Comparison of ENCODE assay signal across 10 cellular contexts in the genomic region with DNA sequence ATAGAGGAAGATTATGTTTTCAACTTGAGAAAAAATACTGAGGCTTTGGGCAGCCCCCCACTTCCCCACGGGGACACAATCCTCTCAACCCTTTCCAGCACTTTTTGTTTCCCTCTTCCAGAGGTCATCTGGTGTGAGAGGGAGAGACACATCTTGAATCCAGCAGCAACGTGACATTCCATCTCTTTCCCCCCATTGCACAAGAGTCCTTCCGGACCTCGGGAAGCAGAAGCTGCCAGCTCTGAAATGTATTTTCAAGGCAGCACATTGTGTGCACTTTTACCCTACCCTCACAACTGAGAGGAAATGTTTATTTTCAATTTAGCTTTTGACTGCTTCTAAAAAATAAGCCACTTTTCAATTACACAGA. TPM values are rescaled to one million over a fixed set of nuclear protein-coding genes. Genes with fewer than 3 reads are reported as not detected.
DNase-seq lines count a peak whose midpoint lies in the region; ATAC-seq and TF ChIP-seq lines count a peak whose summit lies in the region.
"Had no signal": no experiment of that assay in that cellular context is flagged by ENCODE, and none has a peak within 500 bp of the region (broad histone marks: within the 10 kb centered on the region; RNA-seq: fewer than 3 reads in every experiment).

No MANE protein-coding gene starts in this region.

- H3K36me3 ChIP-seq in BJ (ENCODE audit: control insufficient read depth, insufficient read depth, low read length) (no peaks in the 10 kb centered on the region), body of pancreas (replicated peaks in 1 of 2; ENCODE audit: insufficient read depth in 1 of 2, low read depth in 2 of 2) (no peaks in the 10 kb centered on the region), hepatocyte (replicated peaks; ENCODE audit: insufficient read depth, low read depth) (no peaks in the 10 kb centered on the region), psoas muscle (ENCODE audit: insufficient read depth in 1 of 2, low read depth in 1 of 2) (no peaks in the 10 kb centered on the region), HAP-1 (replicated peaks) (no peaks in the 10 kb centered on the region)

- CTCF ChIA-PET in BJ (lab: Yijun Ruan, JAX), result interaction anchor here (0.6 to 3.7 kb wide), 21 partner anchors 9 to 540 kb away, joined by 3 to 29 read pairs (median 5); partner anchors contain the start of gene FMO4

- TF ChIP-seq POLR2A in body of pancreas (IDR thresholded peaks at IDR 0.05) (no peak), erythroblast (IDR thresholded peaks at IDR 0.05; ENCODE audit: low read length) (no peak)

- H3K4me1 ChIP-seq in body of pancreas (peaks cover 20% of the 10 kb centered on the region), hepatocyte (ENCODE audit: insufficient read depth) (peaks cover 34% of the 10 kb centered on the region), psoas muscle (peaks cover 8% of the 10 kb centered on the region), HAP-1 (no peaks in the 10 kb centered on the region)

- no peaks in the 10 kb centered on the region for H3K9me2 ChIP-seq in hepatocyte (replicated peaks; ENCODE audit: insufficient read depth)

- POLR2A ChIA-PET in BJ (lab: Charles Lee), result interaction anchor here (0.6 to 1.2 kb wide), 7 partner anchors 31 to 615 kb away, joined by 3 to 10 read pairs (median 4); partner anchors contain the start of gene FMO4

- H3K27ac ChIP-seq in body of pancreas, result peak overlapping the region in 2 of 4 donors; percentile 30 to 56
- peak overlapping the region; percentile 87 for H3K27ac ChIP-seq in hepatocyte
- H3K27ac ChIP-seq in psoas muscle, result peak overlapping the region; percentile 75

- peak overlapping the region; percentile 49 for H3K4me2 ChIP-seq in hepatocyte

- WGBS in body of pancreas, 2 donors, result 34 to 43% methylated on average over 4 of the region's 4 CpGs
- WGBS in hepatocyte (ENCODE audit: low lambda C conversion rate, missing lambda C conversion rate), result 43% methylated on average over 4 of the region's 4 CpGs
- WGBS in psoas muscle, 3 donors, result 1 to 7% (median 5%) methylated on average over 4 of the region's 4 CpGs

- H3K9me3 ChIP-seq in body of pancreas, result no peaks in the 10 kb centered on the region
- no peaks in the 10 kb centered on the region for H3K9me3 ChIP-seq in hepatocyte (ENCODE audit: low read depth)
- H3K9me3 ChIP-seq in psoas muscle, result no peaks in the 10 kb centered on the region
- H3K9me3 ChIP-seq in HAP-1, result no peaks in the 10 kb centered on the region

- no peaks in the 10 kb centered on the region for H3K79me2 ChIP-seq in hepatocyte

- H3K4me3 ChIP-seq in BJ (ENCODE audit: low read depth, low read length), result no peak overlapping the region
- H3K4me3 ChIP-seq in body of pancreas, result no peak overlapping the region
- no peak overlapping the region for H3K4me3 ChIP-seq in hepatocyte
- H3K4me3 ChIP-seq in psoas muscle, result peak overlapping the region; percentile 15
- H3K4me3 ChIP-seq in HAP-1, result no peak overlapping the region
- H3K4me3 ChIP-seq: K562 had no signal

- in situ Hi-C loops in HAP-1 (cut with MboI; ENCODE audit: low sequenced_read_pairs), result no loop called here

- intact Hi-C loops in body of pancreas (cut with DNase I) (no loop called here), psoas muscle (cut with DNase I) (no loop called here)

- H4K20me1 ChIP-seq in hepatocyte (ENCODE audit: insufficient read depth, poor library complexity, severe bottlenecking), result no peaks in the 10 kb centered on the region

- no peak overlapping the region for H2AFZ ChIP-seq in hepatocyte

- DNase-seq in BJ (ENCODE audit: low read depth), result peak; percentile 89
- DNase-seq in body of pancreas, result peak in 3 of 4 donors; percentile 18 to 47 (median 28)
- no peak for DNase-seq in hepatocyte (ENCODE audit: low spot score)
- peak; percentile 45 to 70 for DNase-seq in psoas muscle
- no peak for DNase-seq in activated CD4-positive, CD25-positive, alpha-beta regulatory T cell treated with anti-CD3 and anti-CD28 coated beads, Interleukin-2, amount 50 U/mL, for 72 hours
- no peak for DNase-seq in erythroblast (lab: John Stamatoyannopoulos, UW)
- no peak for DNase-seq in retina
- DNase-seq in HAP-1 (ENCODE audit: low spot score in 2 of 2), result no peak
- DNase-seq: activated CD4-positive, alpha-beta T cell treated with anti-CD3 and anti-CD28 coated beads for 1 hour had no signal

- no peak for TF ChIP-seq CTCF in BJ (IDR thresholded peaks at IDR 0.05; ENCODE audit: insufficient read depth, low read depth, low read length)
- no peak for TF ChIP-seq CTCF in body of pancreas (IDR thresholded peaks at IDR 0.05)
- TF ChIP-seq CTCF in hepatocyte (IDR thresholded peaks at IDR 0.05; ENCODE audit: poor library complexity), result no peak
- no peak for TF ChIP-seq CTCF in psoas muscle (IDR thresholded peaks at IDR 0.05)

- ATAC-seq in body of pancreas (peak; percentile 69), psoas muscle (peak; percentile 50 to 78 (median 74))
- ATAC-seq: K562 had no signal

- H3K27me3 ChIP-seq in BJ (ENCODE audit: control insufficient read depth, insufficient read depth, low read length), result no peaks in the 10 kb centered on the region
- no peaks in the 10 kb centered on the region for H3K27me3 ChIP-seq in body of pancreas
- H3K27me3 ChIP-seq in hepatocyte, result no peaks in the 10 kb centered on the region
- H3K27me3 ChIP-seq in psoas muscle (ENCODE audit: insufficient read depth in 3 of 3, low read length in 2 of 3), result no peaks in the 10 kb centered on the region
- H3K27me3 ChIP-seq in HAP-1 (ENCODE audit: low read depth), result no peaks in the 10 kb centered on the region; the same call in 1 of the 2 replicates

RNA-seq across cellular contexts. Expression of gene FMO2, which starts 43.0 kb away (rescaled TPM):
- 0.07 and 0.17 TPM in 2 replicates for polyA plus RNA-seq in BJ (2011; rRNA removed)
- polyA minus RNA-seq in BJ (2011; rRNA and poly(A)+ RNA removed), result not detected in 2 replicates
- total RNA-seq in body of pancreas, result 10 to 100 TPM in 1 of 2 donors, 1 to 10 TPM in 1; 9.2 to 18.9 TPM
- 0.70 and 2.0 TPM in 2 replicates for total RNA-seq in hepatocyte
- not detected in 2 replicates for polyA plus RNA-seq in hepatocyte
- total RNA-seq in psoas muscle, result 10 to 100 TPM; 16.3 to 54.1 (median 17.8) TPM
- 10 to 100 TPM in 1 of 3 donors, 1 to 10 TPM in 2; 6.9 to 17.2 (median 9.4) TPM for polyA plus RNA-seq in psoas muscle
- total RNA-seq: K562 had no signal
- polyA plus RNA-seq: K562 had no signal

RNA-seq across cellular contexts. Expression of gene FMO3, which starts 51.4 kb away (rescaled TPM):
- polyA plus RNA-seq in BJ (2011; rRNA removed) (0.45 and 0.70 TPM in 2 replicates), hepatocyte (0.49 and 0.52 TPM in 2 replicates), psoas muscle (1 to 10 TPM in 2 of 3 donors, under 1 TPM in 1; 0.92 to 1.6 (median 1.4) TPM)
- 0.10 TPM in 1 of 2 replicates, not detected in the other for polyA minus RNA-seq in BJ (2011; rRNA and poly(A)+ RNA removed)
- total RNA-seq in body of pancreas (1 to 10 TPM; 2.6 to 8.8 TPM), hepatocyte (0.16 and 1.6 TPM in 2 replicates), psoas muscle (1 to 10 TPM in 2 of 4 donors, under 1 TPM in 2; 0.48 to 3.6 (median 1.6) TPM)
- total RNA-seq: K562 had no signal
- polyA plus RNA-seq: K562 had no signal

Comparison
In these comparisons a context has a peak if more than half of its experiments do, and no peak if none do; other contexts are left out.
1. DNase-seq: peak in BJ (single experiment), body of pancreas (3 of 4) and psoas muscle (2 of 2); none in hepatocyte (single experiment), activated CD4-positive, CD25-positive, alpha-beta regulatory T cell treated with anti-CD3 and anti-CD28 coated beads, Interleukin-2, amount 50 U/mL, for 72 hours (single experiment), erythroblast (0 of 2), retina (single experiment) and HAP-1 (0 of 2).